19 cellular contexts compared by ENCODE assay signal in genomic region chr9:129623331-129623730, GRCh38. TPM values are rescaled to one million over a fixed set of nuclear protein-coding genes. Genes with fewer than 3 reads are reported as not detected.
A peak's percentile ranks its signal among the peaks of the same experiment; 100 is the strongest.
DNase-seq lines count a peak whose midpoint lies in the region; ATAC-seq and TF ChIP-seq lines count a peak whose summit lies in the region.
"Had no signal": no experiment of that assay in that cellular context is flagged by ENCODE, and none has a peak within 500 bp of the region (broad histone marks: within the 10 kb centered on the region; RNA-seq: fewer than 3 reads in every experiment).

No MANE protein-coding gene starts in this region.

- H3K4me1 ChIP-seq in Karpas-422 (ENCODE audit: low read length), result peaks cover 37% of the 10 kb centered on the region
- peaks cover 17% of the 10 kb centered on the region for H3K4me1 ChIP-seq in testis

- TF ChIP-seq POLR2A in testis (IDR thresholded peaks at IDR 0.05), result no peak

- peaks cover 16 to 18% of the 10 kb centered on the region in 2 donors for H3K27me3 Mint-ChIP-seq in natural killer cell (ENCODE audit: low read depth in 2 of 2)

- intact Hi-C loops in natural killer cell (cut with micrococcal nuclease), result no loop called here
- intact Hi-C loops in Right ventricle myocardium superior (cut with DNase I), result no loop called here
- intact Hi-C loops in testis (cut with DNase I; ENCODE audit: low total_unique reads), result no loop called here

- peaks cover 20% of the 10 kb centered on the region for H4K20me1 ChIP-seq in Karpas-422 (ENCODE audit: insufficient read depth, low read depth, low read length)

- H3K79me2 ChIP-seq in Karpas-422 (ENCODE audit: low read length), result peaks cover 23% of the 10 kb centered on the region

- H3K36me3 ChIP-seq in Karpas-422 (ENCODE audit: insufficient read depth, low read length), result 0 out of 2 replicates have a peak, but pooled peaks cover 3% of the 10 kb centered on the region
- no peaks in the 10 kb centered on the region for H3K36me3 ChIP-seq in brain microvascular endothelial cell (replicated peaks)
- no peaks in the 10 kb centered on the region for H3K36me3 ChIP-seq in testis (ENCODE audit: low read depth, missing control alignments)

- in situ Hi-C loops in brain microvascular endothelial cell (cut with HindIII; ENCODE audit: low pct_ligation_motif_present, low sequenced_read_pairs), result loop anchor here (10.0 to 25.0 kb wide), 2 partner anchors 286 to 489 kb away; no protein-coding TSS in a partner anchor

- H3K27me3 ChIP-seq in Karpas-422 (ENCODE audit: low read length) (no peaks in the 10 kb centered on the region), brain microvascular endothelial cell (replicated peaks) (no peaks in the 10 kb centered on the region), testis (no peaks in the 10 kb centered on the region)

- H3K27ac ChIP-seq in Karpas-422 (ENCODE audit: low read length) (no peak overlapping the region), brain microvascular endothelial cell (peak overlapping the region; percentile 42), testis (no peak overlapping the region)

- peak; percentile 60 for DNase-seq in EH (ENCODE audit: low read depth)
- DNase-seq in Karpas-422, result peak; percentile 60
- DNase-seq in brain microvascular endothelial cell, result peak; percentile 79
- DNase-seq in natural killer cell, result no peak
- no peak for DNase-seq in Right ventricle myocardium superior
- DNase-seq in testis, result no peak
- no peak for DNase-seq in AG20443 (ENCODE audit: low spot score)
- DNase-seq in stimulated activated naive CD8-positive, alpha-beta T cell treated with anti-CD3 and anti-CD28 coated beads, Interleukin-15, Interleukin-2, amounts not matched to agents 100 U/mL and 50 U/mL, for 24 hours, result no peak
- DNase-seq: activated CD4-positive, alpha-beta T cell treated with anti-CD3 and anti-CD28 coated beads, Interleukin-2, amount 10 ng/mL, durations not matched to agents 24 days and 14 days; activated naive CD4-positive, alpha-beta T cell treated with anti-CD3 and anti-CD28 coated beads, Interleukin-2, amount 10 ng/mL, durations not matched to agents 7 days and 5 days; CD8-positive, alpha-beta T cell; effector memory CD8-positive, alpha-beta T cell; naive B cell; NCI-H1417 treated with DMSO at 0.1 percent for 48 hours; NCI-H2227 treated with DMSO at 0.1 percent for 48 hours; NK-92 treated with Interleukin-12 subunit alpha and Interleukin-12 subunit beta, amount 100 ng/mL, for 24 hours had no signal

- no peaks in the 10 kb centered on the region for H3K36me3 Mint-ChIP-seq in natural killer cell
- H3K36me3 Mint-ChIP-seq: naive B cell had no signal

- H3K4me3 ChIP-seq in Karpas-422 (ENCODE audit: low read length) (no peak overlapping the region), brain microvascular endothelial cell (ENCODE audit: low read depth, low read length) (no peak overlapping the region), testis (no peak overlapping the region)

- H3K4me2 ChIP-seq in Karpas-422 (ENCODE audit: low read depth, low read length, poor library complexity, severe bottlenecking), result peak overlapping the region; percentile 52

- H2AFZ ChIP-seq in Karpas-422 (ENCODE audit: low read length), result no peak overlapping the region

- no peaks in the 10 kb centered on the region for H3K9me3 Mint-ChIP-seq in natural killer cell
- H3K9me3 Mint-ChIP-seq: activated naive CD4-positive, alpha-beta T cell treated with anti-CD3 and anti-CD28 coated beads, Interleukin-2, amount 10 ng/mL, durations not matched to agents 7 days and 5 days; CD8-positive, alpha-beta T cell; effector memory CD8-positive, alpha-beta T cell had no signal

- H3K9me2 ChIP-seq in Karpas-422 (replicated peaks; ENCODE audit: insufficient read depth, low read length), result no peaks in the 10 kb centered on the region

- H3K4me1 Mint-ChIP-seq in natural killer cell, result peaks cover 26 to 29% of the 10 kb centered on the region in 2 donors

- H3K9me3 ChIP-seq in Karpas-422 (ENCODE audit: low read length) (no peaks in the 10 kb centered on the region), testis (no peaks in the 10 kb centered on the region)

- peak overlapping the region; percentile 35 for H3K4me3 Mint-ChIP-seq in natural killer cell
- H3K4me3 Mint-ChIP-seq: activated naive CD4-positive, alpha-beta T cell treated with anti-CD3 and anti-CD28 coated beads, Interleukin-2, amount 10 ng/mL, durations not matched to agents 7 days and 5 days; CD8-positive, alpha-beta T cell had no signal

- ATAC-seq in natural killer cell, result no peak
- ATAC-seq in Right ventricle myocardium superior (ENCODE audit: poor library complexity), result no peak
- ATAC-seq in stimulated activated naive CD8-positive, alpha-beta T cell treated with anti-CD3 and anti-CD28 coated beads, Interleukin-15, Interleukin-2, amounts not matched to agents 100 U/mL and 50 U/mL, for 24 hours, result no peak
- ATAC-seq: CD8-positive, alpha-beta T cell; effector memory CD8-positive, alpha-beta T cell had no signal

- WGBS in testis, 2 donors, result 72 to 76% methylated on average over 6 of the region's 6 CpGs

- H3K9ac ChIP-seq in Karpas-422 (ENCODE audit: low read length), result no peak overlapping the region

- no peak for TF ChIP-seq CTCF in brain microvascular endothelial cell (IDR thresholded peaks at IDR 0.05; ENCODE audit: low read depth, low read length, missing control alignments)
- no peak for TF ChIP-seq CTCF in natural killer cell (IDR thresholded peaks at IDR 0.05)
- TF ChIP-seq CTCF in testis (IDR thresholded peaks at IDR 0.05), result no peak

- H3K27ac Mint-ChIP-seq in natural killer cell, result no peak overlapping the region

RNA-seq across cellular contexts. Expression of gene C9orf50, which starts 2.4 kb away (rescaled TPM):
- not detected in 2 replicates for total RNA-seq in Karpas-422 (2014; rRNA removed; shearing (Covaris generic); ENCODE audit: low replicate concordance)
- total RNA-seq in natural killer cell, result not detected
- not detected for total RNA-seq in Right ventricle myocardium superior
- 1 to 10 TPM; 3.7 to 9.4 TPM for total RNA-seq in testis
- polyA plus RNA-seq in testis (ENCODE audit: insufficient read depth, low read depth, low replicate concordance), result 14.6 TPM
- total RNA-seq: activated CD4-positive, alpha-beta T cell treated with anti-CD3 and anti-CD28 coated beads, Interleukin-2, amount 10 ng/mL, durations not matched to agents 24 days and 14 days; frontal cortex; lower leg skin; ureter had no signal

RNA-seq across cellular contexts. Expression of gene NTMT1, which starts 2.6 kb away (rescaled TPM):
- 22.4 and 31.1 TPM in 2 replicates for total RNA-seq in Karpas-422 (2014; rRNA removed; shearing (Covaris generic); ENCODE audit: low replicate concordance)
- 10 to 100 TPM; 17.1 to 23.5 (median 17.1) TPM for total RNA-seq in natural killer cell
- total RNA-seq in Right ventricle myocardium superior, result 66.7 TPM
- total RNA-seq in testis, result 10 to 100 TPM; 71.8 to 82.6 TPM
- polyA plus RNA-seq in testis (ENCODE audit: insufficient read depth, low read depth, low replicate concordance), result 189 TPM

RNA-seq across cellular contexts. Expression of gene ASB6, which starts 18.6 kb away (rescaled TPM):
- 10.6 and 16.3 TPM in 2 replicates for total RNA-seq in Karpas-422 (2014; rRNA removed; shearing (Covaris generic); ENCODE audit: low replicate concordance)
- 10 to 100 TPM; 21.9 to 35.4 (median 32.4) TPM for total RNA-seq in natural killer cell
- total RNA-seq in Right ventricle myocardium superior, result 7.9 TPM
- 10 to 100 TPM; 51.2 to 61.7 TPM for total RNA-seq in testis
- polyA plus RNA-seq in testis (ENCODE audit: insufficient read depth, low read depth, low replicate concordance), result 21.4 TPM

RNA-seq across cellular contexts. Expression of gene PRRX2, which starts 42.1 kb away (rescaled TPM):
- total RNA-seq in Karpas-422 (2014; rRNA removed; shearing (Covaris generic); ENCODE audit: low replicate concordance), result not detected in 2 replicates
- not detected for total RNA-seq in natural killer cell
- total RNA-seq in Right ventricle myocardium superior, result 0.89 TPM
- 10 to 100 TPM; 14.6 to 19.1 TPM for total RNA-seq in testis
- 15.3 TPM for polyA plus RNA-seq in testis (ENCODE audit: insufficient read depth, low read depth, low replicate concordance)
- total RNA-seq: CD8-positive, alpha-beta T cell; frontal cortex had no signal

Comparison
In these comparisons a context has a peak if more than half of its experiments do, and no peak if none do; other contexts are left out.
1. DNase-seq: peak in EH (single experiment), Karpas-422 (single experiment) and brain microvascular endothelial cell (single experiment); none in natural killer cell (single experiment), Right ventricle myocardium superior (single experiment), testis (single experiment), AG20443 (single experiment) and stimulated activated naive CD8-positive, alpha-beta T cell treated with anti-CD3 and anti-CD28 coated beads, Interleukin-15, Interleukin-2, amounts not matched to agents 100 U/mL and 50 U/mL, for 24 hours (single experiment).